ENCODE assay signal across 13 cellular contexts in genomic region chr18:449374-449773, GRCh38. TPM values are rescaled to one million over a fixed set of nuclear protein-coding genes. Genes with fewer than 3 reads are reported as not detected.
DNase-seq lines count a peak whose midpoint lies in the region; ATAC-seq and TF ChIP-seq lines count a peak whose summit lies in the region.
"Had no signal": no experiment of that assay in that cellular context is flagged by ENCODE, and none has a peak within 500 bp of the region (broad histone marks: within the 10 kb centered on the region; RNA-seq: fewer than 3 reads in every experiment).

No MANE protein-coding gene starts in this region.

- no peaks in the 10 kb centered on the region for H3K4me1 Mint-ChIP-seq in Calu3 (ENCODE audit: low read depth, unreplicated experiment)
- H3K4me1 Mint-ChIP-seq: activated naive CD8-positive, alpha-beta T cell treated with anti-CD3 and anti-CD28 coated beads, Interleukin-2, amount 10 ng/mL, durations not matched to agents 7 days and 5 days had no signal

- BruUV-seq in Calu3 (replicated peaks; lab: Mats Ljungman, UMichigan), result no TSS peak

- H3K36me3 Mint-ChIP-seq in Calu3 (ENCODE audit: insufficient read depth, unreplicated experiment), result no peaks in the 10 kb centered on the region
- H3K36me3 Mint-ChIP-seq: activated naive CD8-positive, alpha-beta T cell treated with anti-CD3 and anti-CD28 coated beads, Interleukin-2, amount 10 ng/mL, durations not matched to agents 7 days and 5 days had no signal

- DNase-seq in Calu3 (peak; percentile 36), NCI-H524 treated with DMSO at 0.1 percent for 48 hours (lab: John Stamatoyannopoulos, UW) (peak; percentile 54), epithelial cell of proximal tubule (ENCODE audit: low read depth) (no peak), lower lobe of right lung (peak; percentile 64), CD1c-positive myeloid dendritic cell (ENCODE audit: extremely low spot score) (no peak), NCI-H446 treated with DMSO at 0.1 percent for 48 hours (lab: John Stamatoyannopoulos, UW) (no peak), mesenteric fat pad (ENCODE audit: low spot score) (no peak)
- DNase-seq: activated CD8-positive, alpha-beta T cell treated with anti-CD3 and anti-CD28 coated beads for 36 hours; activated naive CD8-positive, alpha-beta T cell treated with anti-CD3 and anti-CD28 coated beads, Interleukin-2, amount 10 ng/mL, durations not matched to agents 7 days and 5 days; NCI-H1092; stimulated activated CD4-positive, alpha-beta T cell treated with anti-CD3 and anti-CD28 coated beads, Interleukin-12 subunit alpha, Interleukin-12 subunit beta, amount 100 ng/mL, for 4 hours had no signal

- ATAC-seq in lower lobe of right lung (peak; percentile 86 to 88), HG03460 (IDR thresholded peaks at IDR 0.05; ENCODE audit: unreplicated experiment) (no peak)
- ATAC-seq: activated CD8-positive, alpha-beta T cell treated with anti-CD3 and anti-CD28 coated beads for 36 hours had no signal

- peaks cover 7% of the 10 kb centered on the region for H3K9me3 ChIP-seq in lower lobe of right lung
- H3K9me3 ChIP-seq: SJCRH30 had no signal

- intact Hi-C loops in Calu3 (cut with micrococcal nuclease; ENCODE audit: unreplicated experiment), result no loop called here
- intact Hi-C loops in lower lobe of right lung (cut with DNase I), result no loop called here

- CTCF ChIA-PET in Calu3 (lab: Charles Lee), result no interaction called here

- TF ChIP-seq CTCF in Calu3 (IDR thresholded peaks at IDR 0.05; ENCODE audit: unreplicated experiment) (no peak), epithelial cell of proximal tubule (conservative IDR thresholded peaks at IDR 0.05; ENCODE audit: low read depth, low read length) (no peak), lower lobe of right lung (IDR thresholded peaks at IDR 0.05) (no peak)

- H3K27me3 ChIP-seq in lower lobe of right lung (ENCODE audit: low read depth), result no peaks in the 10 kb centered on the region
- H3K27me3 ChIP-seq: SJCRH30 had no signal

- no peaks in the 10 kb centered on the region for H3K36me3 ChIP-seq in lower lobe of right lung
- H3K36me3 ChIP-seq: SJCRH30 had no signal

- peaks cover 33% of the 10 kb centered on the region for H3K27me3 Mint-ChIP-seq in Calu3 (ENCODE audit: unreplicated experiment)
- H3K27me3 Mint-ChIP-seq: activated naive CD8-positive, alpha-beta T cell treated with anti-CD3 and anti-CD28 coated beads, Interleukin-2, amount 10 ng/mL, durations not matched to agents 7 days and 5 days had no signal

- peak overlapping the region; percentile 28 for H3K27ac ChIP-seq in lower lobe of right lung
- H3K27ac ChIP-seq: SJCRH30 had no signal

- no peak overlapping the region for H3K27ac Mint-ChIP-seq in Calu3 (ENCODE audit: unreplicated experiment)
- H3K27ac Mint-ChIP-seq: activated CD8-positive, alpha-beta T cell treated with anti-CD3 and anti-CD28 coated beads for 36 hours; activated naive CD8-positive, alpha-beta T cell treated with anti-CD3 and anti-CD28 coated beads, Interleukin-2, amount 10 ng/mL, durations not matched to agents 7 days and 5 days had no signal

- H3K4me1 ChIP-seq in lower lobe of right lung, result peaks cover 25% of the 10 kb centered on the region
- H3K4me1 ChIP-seq: SJCRH30 had no signal

- H3K9me3 Mint-ChIP-seq in Calu3 (ENCODE audit: low read depth, unreplicated experiment), result peaks cover 12% of the 10 kb centered on the region

- peak overlapping the region; percentile 18 for H3K4me3 Mint-ChIP-seq in Calu3 (ENCODE audit: low read depth, unreplicated experiment)
- H3K4me3 Mint-ChIP-seq: activated CD8-positive, alpha-beta T cell treated with anti-CD3 and anti-CD28 coated beads for 36 hours; activated naive CD8-positive, alpha-beta T cell treated with anti-CD3 and anti-CD28 coated beads, Interleukin-2, amount 10 ng/mL, durations not matched to agents 7 days and 5 days had no signal

- H3K4me3 ChIP-seq in epithelial cell of proximal tubule (ENCODE audit: low read depth, low read length) (peak overlapping the region; percentile 11), lower lobe of right lung (no peak overlapping the region)
- H3K4me3 ChIP-seq: SJCRH30 had no signal

RNA-seq across cellular contexts. Expression of gene COLEC12, which starts 51.1 kb away (rescaled TPM):
- not detected in 2 replicates for total RNA-seq in Calu3 (2022)
- total RNA-seq in epithelial cell of proximal tubule, result 2.0 and 3.3 TPM in 2 replicates
- total RNA-seq in lower lobe of right lung, result 79.2 TPM
- 36.7 TPM for total RNA-seq in mesenteric fat pad
- total RNA-seq: activated CD8-positive, alpha-beta T cell treated with anti-CD3 and anti-CD28 coated beads for 36 hours; SJCRH30 had no signal

Comparison
In these comparisons a context has a peak if more than half of its experiments do, and no peak if none do; other contexts are left out.
1. DNase-seq: peak in Calu3 (single experiment), NCI-H524 treated with DMSO at 0.1 percent for 48 hours (single experiment) and lower lobe of right lung (single experiment); none in epithelial cell of proximal tubule (single experiment), CD1c-positive myeloid dendritic cell (single experiment), NCI-H446 treated with DMSO at 0.1 percent for 48 hours (single experiment) and mesenteric fat pad (single experiment).